Comparison of ENCODE assay signal across 20 cellular contexts in the genomic region with DNA sequence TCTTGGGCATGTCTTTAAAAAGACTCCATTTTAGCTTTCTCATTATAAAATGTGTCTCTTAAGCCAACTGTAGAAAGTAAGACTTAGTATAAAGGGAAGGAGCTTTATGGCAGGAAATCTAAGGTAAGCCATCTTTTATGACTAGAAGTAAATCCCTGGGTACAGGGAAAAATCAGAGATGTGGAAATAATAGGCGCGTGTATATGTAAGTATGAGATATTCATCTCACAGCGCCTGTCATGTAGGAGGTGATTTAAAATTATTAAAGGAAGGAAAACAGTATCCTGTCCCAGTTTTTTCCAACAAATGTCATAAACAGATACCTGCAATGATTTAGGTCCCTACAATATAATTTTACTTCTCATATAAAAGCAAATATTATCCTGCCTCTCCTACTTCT. TPM values are rescaled to one million over a fixed set of nuclear protein-coding genes. Genes with fewer than 3 reads are reported as not detected.
DNase-seq lines count a peak whose midpoint lies in the region; ATAC-seq and TF ChIP-seq lines count a peak whose summit lies in the region.
"Had no signal": no experiment of that assay in that cellular context is flagged by ENCODE, and none has a peak within 500 bp of the region (broad histone marks: within the 10 kb centered on the region; RNA-seq: fewer than 3 reads in every experiment).

No MANE protein-coding gene starts in this region.

- H3K27me3 ChIP-seq in HL-60 (ENCODE audit: insufficient read depth, poor library complexity, severe bottlenecking) = no peaks in the 10 kb centered on the region
- H3K27me3 ChIP-seq in mesenchymal stem cell (ENCODE audit: control insufficient read depth in 1 of 2, insufficient read depth in 1 of 2, low read length in 2 of 2) = no peaks in the 10 kb centered on the region
- H3K27me3 ChIP-seq in transverse colon = no peaks in the 10 kb centered on the region
- H3K27me3 ChIP-seq: SJCRH30 had no signal

- peaks cover 5% of the 10 kb centered on the region for H3K36me3 Mint-ChIP-seq in dendritic cell treated with granulocyte-macrophage colony-stimulating factor and Interleukin-4, amounts not matched to agents 40 ng/mL and 50 ng/mL, for 4 days (ENCODE audit: low read depth)

- ATAC-seq in GM18858 (IDR thresholded peaks at IDR 0.05; ENCODE audit: unreplicated experiment) (no peak), GM18498 (IDR thresholded peaks at IDR 0.05; ENCODE audit: unreplicated experiment) (no peak)
- ATAC-seq: HCT116, K562 had no signal

- H3K27ac ChIP-seq in HL-60 (replicated peaks) = peak overlapping the region; percentile 23
- no peak overlapping the region for H3K27ac ChIP-seq in mesenchymal stem cell (ENCODE audit: low read length, poor library complexity, severe bottlenecking)
- peak overlapping the region; percentile 20 to 42 (median 36) for H3K27ac ChIP-seq in transverse colon
- H3K27ac ChIP-seq: PC-9, SJCRH30 had no signal

- no peak overlapping the region for H2BK120ac ChIP-seq in mesenchymal stem cell (ENCODE audit: low read depth, low read length)

- no peak overlapping the region for H4K8ac ChIP-seq in mesenchymal stem cell (ENCODE audit: low read length)

- H3K4me1 Mint-ChIP-seq in dendritic cell treated with granulocyte-macrophage colony-stimulating factor and Interleukin-4, amounts not matched to agents 40 ng/mL and 50 ng/mL, for 4 days (ENCODE audit: low read depth) = peaks cover 43% of the 10 kb centered on the region

- no peak overlapping the region for H3K4ac ChIP-seq in mesenchymal stem cell (ENCODE audit: low read depth in 1 of 2, low read length in 2 of 2)

- no peak for TF ChIP-seq POLR2A in transverse colon (IDR thresholded peaks at IDR 0.05)

- DNase-seq in HL-60 (ENCODE audit: low read depth in 1 of 2, low spot score in 1 of 2) (no peak), mesenchymal stem cell (no peak), transverse colon (no peak), NCI-H2171 (lab: John Stamatoyannopoulos, UW) (no peak), DMS53 (lab: John Stamatoyannopoulos, UW) (no peak)
- DNase-seq: C1 segment of cervical spinal cord, DMS 273 treated with DMSO at 0.1 percent for 48 hours, GDM1, GOT3, NCI-H1417, NCI-H187, NCI-H226, NCI-H524 treated with DMSO at 0.1 percent for 48 hours, PC-9, SJCRH30 had no signal

- WGBS in mesenchymal stem cell = 96% methylated on average over 2 of the region's 3 CpGs
- WGBS in transverse colon (ENCODE audit: low coverage in 1 of 2), 2 donors = 29 to 65% methylated on average over 3 of the region's 3 CpGs

- no peak overlapping the region for H3K14ac ChIP-seq in mesenchymal stem cell (ENCODE audit: low read length in 2 of 2)

- intact Hi-C loops in dendritic cell treated with granulocyte-macrophage colony-stimulating factor and Interleukin-4, amounts not matched to agents 40 ng/mL and 50 ng/mL, for 4 days (cut with micrococcal nuclease) = no loop called here
- intact Hi-C loops in transverse colon (cut with DNase I; ENCODE audit: low total_unique reads) = no loop called here

- no peak overlapping the region for H2AK5ac ChIP-seq in mesenchymal stem cell (ENCODE audit: low read length, severe bottlenecking)

- no peak overlapping the region for H2BK5ac ChIP-seq in mesenchymal stem cell (ENCODE audit: low read depth, low read length, poor library complexity, severe bottlenecking)

- H3K36me3 ChIP-seq in mesenchymal stem cell (ENCODE audit: control insufficient read depth in 1 of 2, insufficient read depth in 2 of 2, low read depth in 1 of 2, low read length in 2 of 2) = no peaks in the 10 kb centered on the region
- no peaks in the 10 kb centered on the region for H3K36me3 ChIP-seq in transverse colon
- H3K36me3 ChIP-seq: SJCRH30 had no signal

- H3K9me3 Mint-ChIP-seq in dendritic cell treated with granulocyte-macrophage colony-stimulating factor and Interleukin-4, amounts not matched to agents 40 ng/mL and 50 ng/mL, for 4 days = peaks cover 8% of the 10 kb centered on the region

- no peak overlapping the region for H2BK15ac ChIP-seq in mesenchymal stem cell (ENCODE audit: low read depth, poor library complexity, severe bottlenecking)

- H2BK12ac ChIP-seq in mesenchymal stem cell (ENCODE audit: low read length in 2 of 2) = no peak overlapping the region

- no peak overlapping the region for H3K23ac ChIP-seq in mesenchymal stem cell (ENCODE audit: low read length in 2 of 2)

- peak overlapping the region; percentile 16 for H3K9ac ChIP-seq in mesenchymal stem cell (ENCODE audit: low read length)

- no peaks in the 10 kb centered on the region for H3K27me3 Mint-ChIP-seq in dendritic cell treated with granulocyte-macrophage colony-stimulating factor and Interleukin-4, amounts not matched to agents 40 ng/mL and 50 ng/mL, for 4 days

- no peak for TF ChIP-seq EP300 in transverse colon (IDR thresholded peaks at IDR 0.05; ENCODE audit: low read depth)

- H3K4me3 ChIP-seq in HL-60 (replicated peaks; ENCODE audit: insufficient read depth, low read length) = no peak overlapping the region
- no peak overlapping the region for H3K4me3 ChIP-seq in mesenchymal stem cell (ENCODE audit: insufficient read depth in 1 of 2, low read depth in 1 of 2, low read length in 2 of 2)
- no peak overlapping the region for H3K4me3 ChIP-seq in transverse colon
- H3K4me3 ChIP-seq: K562, PC-9, SJCRH30 had no signal

- peaks cover 2% of the 10 kb centered on the region for H3K4me1 ChIP-seq in mesenchymal stem cell (ENCODE audit: control insufficient read depth, insufficient read depth, low read depth, low read length)
- H3K4me1 ChIP-seq in transverse colon = peaks cover 0 to 20% (median 8%) of the 10 kb centered on the region in 4 donors

- no peak overlapping the region for H3K18ac ChIP-seq in mesenchymal stem cell (ENCODE audit: low read depth in 1 of 2, low read length in 2 of 2)

- no peak overlapping the region for H3K4me2 ChIP-seq in mesenchymal stem cell (ENCODE audit: low read length, poor library complexity, severe bottlenecking)
- H3K4me2 ChIP-seq: PC-9 had no signal

- no peak overlapping the region for H3K4me3 Mint-ChIP-seq in dendritic cell treated with granulocyte-macrophage colony-stimulating factor and Interleukin-4, amounts not matched to agents 40 ng/mL and 50 ng/mL, for 4 days

- in situ Hi-C loops in transverse colon (cut with MboI; ENCODE audit: low pct_ligation_motif_present in 1 of 4, low pct_unique_long_range_greater_than_20kb in 1 of 4, low sequenced_read_pairs in 3 of 4) = no loop called here

- H3K27ac Mint-ChIP-seq in dendritic cell treated with granulocyte-macrophage colony-stimulating factor and Interleukin-4, amounts not matched to agents 40 ng/mL and 50 ng/mL, for 4 days = peak overlapping the region; percentile 76

- no peaks in the 10 kb centered on the region for H3K79me1 ChIP-seq in mesenchymal stem cell (replicated peaks; ENCODE audit: low read length, poor library complexity, severe bottlenecking)

- no peak for TF ChIP-seq CTCF in HL-60 (IDR thresholded peaks at IDR 0.05; ENCODE audit: insufficient read depth, low read length)
- no peak for TF ChIP-seq CTCF in transverse colon (IDR thresholded peaks at IDR 0.05)

- H2AFZ ChIP-seq in mesenchymal stem cell (ENCODE audit: low read depth, low read length) = no peak overlapping the region
- H2AFZ ChIP-seq: PC-9 had no signal

- H3K9me3 ChIP-seq in mesenchymal stem cell (ENCODE audit: control insufficient read depth, low read length) (peaks cover 16% of the 10 kb centered on the region), transverse colon (no peaks in the 10 kb centered on the region)

- no peak overlapping the region for H4K91ac ChIP-seq in mesenchymal stem cell (ENCODE audit: low read length)

RNA-seq across cellular contexts. Expression of gene IRF2BP2, which starts 35.0 kb away (rescaled TPM):
- 98.6 TPM for polyA plus RNA-seq in mesenchymal stem cell (2013, experiment 1 of 2)
- 94.7 TPM for polyA plus RNA-seq in mesenchymal stem cell (2013, experiment 2 of 2)
- 100 to 1,000 TPM in 1 of 4 donors, 10 to 100 TPM in 3; 82.7 to 120 (median 93.3) TPM for total RNA-seq in transverse colon
